Comparison of ENCODE assay signal across 16 cellular contexts in the genomic region with DNA sequence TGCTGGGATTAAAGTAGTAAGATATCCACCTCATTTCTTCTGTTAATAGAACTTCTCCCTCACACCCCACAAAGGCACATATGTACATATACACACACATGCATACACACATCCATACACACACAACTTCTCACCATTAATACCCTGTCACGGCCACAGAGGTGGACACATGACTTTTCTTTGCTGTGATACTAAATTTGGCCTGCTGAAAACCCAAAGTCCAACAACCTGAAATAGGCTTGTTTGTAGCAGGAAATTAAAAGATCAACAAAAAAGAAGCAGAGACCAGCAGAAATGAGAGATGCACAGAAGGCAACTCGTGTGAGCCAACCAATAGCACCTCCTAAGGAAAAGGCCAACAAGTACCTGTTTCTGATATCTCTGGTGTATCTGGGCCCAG.
DNase-seq lines count a peak whose midpoint lies in the region; ATAC-seq, FAIRE-seq and TF ChIP-seq lines count a peak whose summit lies in the region.
"Had no signal": no experiment of that assay in that cellular context is flagged by ENCODE, and none has a peak within 500 bp of the region (broad histone marks: within the 10 kb centered on the region; RNA-seq: fewer than 3 reads in every experiment).

No MANE protein-coding gene starts in this region.

- H4K20me1 ChIP-seq in HepG2 (ENCODE audit: insufficient read depth, low read length) = no peaks in the 10 kb centered on the region
- no peaks in the 10 kb centered on the region for H4K20me1 ChIP-seq in neural progenitor cell (ENCODE audit: low read depth)

- no peak overlapping the region for H3K4me3 Mint-ChIP-seq in neural progenitor cell
- H3K4me3 Mint-ChIP-seq: CD4-positive, alpha-beta memory T cell; GM23338; H9; HFFc6 had no signal

- no peak for FAIRE-seq in HepG2 (lab: Jason Lieb, UNC)
- FAIRE-seq: G401.6, GM12878, GM18507 had no signal

- no peaks in the 10 kb centered on the region for H3F3A ChIP-seq in neural progenitor cell (ENCODE audit: low read depth)

- TF ChIP-seq EP300 in esophagus muscularis mucosa (IDR thresholded peaks at IDR 0.05) (no peak), HepG2 (IDR thresholded peaks at IDR 0.05; ENCODE audit: low read depth in 2 of 2, low read length in 2 of 2) (no peak), HepG2 (CRISPR knock-in tag; IDR thresholded peaks at IDR 0.05; ENCODE audit: borderline replicate concordance) (no peak)

- no peaks in the 10 kb centered on the region for H3K36me3 Mint-ChIP-seq in neural progenitor cell

- H3K9me3 Mint-ChIP-seq in neural progenitor cell = peaks cover 28% of the 10 kb centered on the region

- no peak for TF ChIP-seq RAD21 in HepG2 (CRISPR knock-in tag; IDR thresholded peaks at IDR 0.05)

- peaks cover 5% of the 10 kb centered on the region for H3K27me3 Mint-ChIP-seq in neural progenitor cell (ENCODE audit: insufficient read depth, low read depth)

- H3K9me3 ChIP-seq in esophagus muscularis mucosa (peaks cover 0 to 10% (median 1%) of the 10 kb centered on the region in 4 donors), HepG2 (ENCODE audit: low read length) (peaks cover 14% of the 10 kb centered on the region; the same call in 1 of the 2 replicates), neural progenitor cell (ENCODE audit: low read depth) (peaks cover 4% of the 10 kb centered on the region)

- DNase-seq in esophagus muscularis mucosa (ENCODE audit: extremely low spot score) (peak; percentile 17), HepG2 (ENCODE audit: low spot score) (no peak), neural progenitor cell (ENCODE audit: low spot score) (no peak), head of caudate nucleus (no peak), NCI-H345 treated with DMSO at 0.1 percent for 48 hours (lab: John Stamatoyannopoulos, UW; ENCODE audit: unreplicated experiment) (no peak)
- DNase-seq in activated CD8-positive, alpha-beta memory T cell treated with anti-CD3 and anti-CD28 coated beads for 24 hours = no peak
- DNase-seq: C1 segment of cervical spinal cord, Calu3, COR-L47, H9 had no signal

- H3K9ac ChIP-seq in HepG2 (ENCODE audit: insufficient read depth, low read depth, low read length) (no peak overlapping the region), neural progenitor cell (no peak overlapping the region)

- H3K79me2 ChIP-seq in HepG2 (ENCODE audit: insufficient read depth, low read length) (no peaks in the 10 kb centered on the region), neural progenitor cell (ENCODE audit: low read depth) (no peaks in the 10 kb centered on the region)

- peaks cover 9 to 33% (median 27%) of the 10 kb centered on the region in 4 donors for H3K4me1 ChIP-seq in esophagus muscularis mucosa
- H3K4me1 ChIP-seq in HepG2 (ENCODE audit: insufficient read depth, low read length) = no peaks in the 10 kb centered on the region
- no peaks in the 10 kb centered on the region for H3K4me1 ChIP-seq in neural progenitor cell

- in situ Hi-C loops in HepG2 (cut with HindIII; ENCODE audit: extremely low pct_ligation_motif_present, low pct_unique_long_range_greater_than_20kb) = loop anchor here (5.0 kb wide), 1 partner anchor 44 kb away; no protein-coding TSS in a partner anchor

- H3K36me3 ChIP-seq in esophagus muscularis mucosa (no peaks in the 10 kb centered on the region), HepG2 (replicated peaks in 1 of 2; ENCODE audit: control insufficient read depth in 1 of 2, insufficient read depth in 2 of 2, low read length in 2 of 2) (no peaks in the 10 kb centered on the region), neural progenitor cell (no peaks in the 10 kb centered on the region)

- H3K27ac ChIP-seq in esophagus muscularis mucosa (replicated peaks in 1 of 4) (no peak overlapping the region), HepG2 (ENCODE audit: extremely low read length, insufficient read depth, low read length) (no peak overlapping the region), neural progenitor cell (no peak overlapping the region)

- 90% methylated on average over 2 of the region's 2 CpGs for WGBS in esophagus muscularis mucosa
- 26% methylated on average over 2 of the region's 2 CpGs for WGBS in HepG2 (ENCODE audit: low lambda C conversion rate)

- BruUV-seq in HepG2 (replicated peaks; lab: Mats Ljungman, UMichigan) = no TSS peak

- H3K27me3 ChIP-seq in esophagus muscularis mucosa (no peaks in the 10 kb centered on the region), HepG2 (ENCODE audit: control insufficient read depth in 1 of 2, insufficient read depth in 2 of 2, low read length in 2 of 2) (no peaks in the 10 kb centered on the region), neural progenitor cell (no peaks in the 10 kb centered on the region)

- no peak for ATAC-seq in HepG2
- ATAC-seq: GM23338 had no signal

- POLR2A ChIA-PET in HepG2 (lab: Yijun Ruan, JAX) = no interaction called here

- H3K4me3 ChIP-seq in esophagus muscularis mucosa (no peak overlapping the region), HepG2 (replicated peaks in 1 of 3; ENCODE audit: insufficient read depth in 1 of 3, low read depth in 2 of 3, low read length in 3 of 3) (no peak overlapping the region), neural progenitor cell (no peak overlapping the region)
- H3K4me3 ChIP-seq: GM12878, GM23338 had no signal

- H3K27ac Mint-ChIP-seq in neural progenitor cell = peak overlapping the region; percentile 19
- H3K27ac Mint-ChIP-seq: CD4-positive, alpha-beta memory T cell; GM23338; H9; HFFc6 had no signal

- H3K4me1 Mint-ChIP-seq in neural progenitor cell = peaks cover 2% of the 10 kb centered on the region
- H3K4me1 Mint-ChIP-seq: GM23338, H9 had no signal

- TF ChIP-seq CTCF in esophagus muscularis mucosa (IDR thresholded peaks at IDR 0.05) (no peak), HepG2 (CRISPR knock-in tag; IDR thresholded peaks at IDR 0.05) (no peak), neural progenitor cell (IDR thresholded peaks at IDR 0.05) (no peak)

- intact Hi-C loops in esophagus muscularis mucosa (cut with DNase I) (no loop called here), HepG2 (cut with micrococcal nuclease; ENCODE audit: unreplicated experiment) (loop anchor here (5.0 kb wide), 1 partner anchor 71 kb away; no protein-coding TSS in a partner anchor), head of caudate nucleus (cut with DNase I) (no loop called here)

- CTCF ChIA-PET in HepG2 (lab: Yijun Ruan, JAX; ENCODE audit: low intra/inter-chr PET ratio, low total read pairs) = no interaction called here

- TF ChIP-seq POLR2A in esophagus muscularis mucosa (IDR thresholded peaks at IDR 0.05; ENCODE audit: low read depth) (no peak), HepG2 (IDR thresholded peaks at IDR 0.05; ENCODE audit: insufficient read depth in 1 of 2, low read depth in 2 of 2, low read length in 2 of 2) (no peak)

- no peak overlapping the region for H2AFZ ChIP-seq in HepG2 (ENCODE audit: low read length)
- no peak overlapping the region for H2AFZ ChIP-seq in neural progenitor cell (replicated peaks)
- H2AFZ ChIP-seq: GM23338 had no signal

- H3K4me2 ChIP-seq in HepG2 (ENCODE audit: low read depth, low read length) (no peak overlapping the region), neural progenitor cell (no peak overlapping the region)
- H3K4me2 ChIP-seq: GM23338 had no signal

TF ChIP-seq in HepG2, 621 proteins besides CTCF, POLR2A, EP300 and RAD21:
- no peak for TF ChIP-seq GATA4 (IDR thresholded peaks at IDR 0.05; ENCODE audit: borderline replicate concordance, low read depth)
- peak; percentile 72; the same call in 1 of the 2 replicates for TF ChIP-seq MEF2D (CRISPR knock-in tag; IDR thresholded peaks at IDR 0.05)
- TF ChIP-seq, protein P1, sequence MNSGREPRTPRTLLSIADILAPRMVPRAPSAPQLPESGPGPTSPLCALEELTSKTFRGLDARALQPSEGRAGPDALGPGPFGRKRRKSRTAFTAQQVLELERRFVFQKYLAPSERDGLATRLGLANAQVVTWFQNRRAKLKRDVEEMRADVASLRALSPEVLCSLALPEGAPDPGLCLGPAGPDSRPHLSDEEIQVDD (CRISPR knock-in tag; IDR thresholded peaks at IDR 0.05; ENCODE audit: borderline replicate concordance) = no peak
